In the genomic region with DNA sequence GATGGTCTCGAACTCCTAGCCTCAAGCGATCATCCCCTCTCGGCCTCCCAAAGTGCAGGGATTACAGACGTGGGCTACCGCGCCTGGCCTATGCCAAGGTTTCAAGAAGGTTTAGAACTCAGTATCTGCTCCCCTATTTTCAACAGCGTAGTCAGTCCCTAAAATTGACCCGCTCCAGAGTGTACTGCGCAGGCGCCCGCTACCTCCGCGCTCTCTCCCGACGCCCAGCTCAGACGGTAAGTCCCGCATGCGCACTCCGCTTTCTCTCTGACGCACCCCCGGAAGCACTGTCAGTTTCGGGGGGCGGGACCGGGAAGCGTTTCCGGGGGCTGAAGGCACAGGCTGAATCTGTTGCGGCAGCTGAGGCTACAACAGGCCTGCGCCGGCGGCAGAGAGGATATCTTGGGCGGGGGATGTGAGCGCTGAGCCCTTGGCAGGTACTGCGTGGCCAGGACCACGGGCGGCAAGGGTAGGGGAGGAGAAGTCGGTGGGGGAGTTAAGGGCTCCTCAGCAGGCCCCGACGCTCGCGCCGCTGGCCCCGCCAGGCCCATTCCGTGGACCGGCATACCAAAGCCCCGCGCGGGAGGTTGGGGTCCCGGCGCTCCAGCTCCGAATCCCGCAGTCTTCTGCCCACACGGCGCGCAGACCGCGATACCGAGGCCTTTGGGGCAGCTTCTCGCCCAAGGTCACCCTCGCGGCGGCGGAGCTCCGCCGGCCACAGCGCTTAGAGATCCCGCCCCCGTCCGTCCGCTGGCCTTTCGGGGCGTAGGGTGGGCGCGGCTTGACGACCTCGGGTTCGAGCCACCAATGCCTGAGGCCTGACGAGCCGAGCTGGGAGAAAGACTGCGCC, we compare ENCODE assay signal across 8 cellular contexts. TPM values are rescaled to one million over a fixed set of nuclear protein-coding genes. Genes with fewer than 3 reads are reported as not detected.
DNase-seq lines count a peak whose midpoint lies in the region; ATAC-seq and TF ChIP-seq lines count a peak whose summit lies in the region.

TSS of gene ZBTB43 (plus strand) at position 345 of the 850 bp plus-strand sequence. CDS start 27,470 bp downstream, outside the sequence.

- intact Hi-C loops in left colon (cut with DNase I, micrococcal nuclease): no loop called here

- peaks cover 10% of the 10 kb centered on the region for H3K36me3 ChIP-seq in BLaER1

- H3K4me3 Mint-ChIP-seq in activated CD4-positive, alpha-beta T cell treated with anti-CD3 and anti-CD28 coated beads, Interleukin-2, amount 10 ng/mL, durations not matched to agents 7 days and 5 days: peak within 1 kb of the TSS; percentile 92

- H3K27ac ChIP-seq in BLaER1 (peak within 1 kb of the TSS; percentile 77), coronary artery (peak within 1 kb of the TSS; percentile 77 to 95)

- peak within 1 kb of the TSS; percentile 98 for H3K27ac Mint-ChIP-seq in activated CD4-positive, alpha-beta T cell treated with anti-CD3 and anti-CD28 coated beads, Interleukin-2, amount 10 ng/mL, durations not matched to agents 7 days and 5 days

- POLR2A ChIA-PET in activated CD4-positive, alpha-beta T cell treated with anti-CD3 and anti-CD28 coated beads, Interleukin-2, amount 10 ng/mL, durations not matched to agents 7 days and 5 days (lab: Charles Lee): no interaction called here

- peak within 1 kb of the TSS; percentile 82 for H3K4me3 ChIP-seq in BLaER1
- H3K4me3 ChIP-seq in coronary artery: peak within 1 kb of the TSS; percentile 100

- H3K4me1 ChIP-seq in BLaER1: peaks cover 48% of the 10 kb centered on the region

- H3K36me3 Mint-ChIP-seq in activated CD4-positive, alpha-beta T cell treated with anti-CD3 and anti-CD28 coated beads, Interleukin-2, amount 10 ng/mL, durations not matched to agents 7 days and 5 days (ENCODE audit: low read depth): peaks cover 8% of the 10 kb centered on the region

- peaks cover 43% of the 10 kb centered on the region for H4K20me1 ChIP-seq in BLaER1

- no peak for TF ChIP-seq CTCF in coronary artery (IDR thresholded peaks at IDR 0.05)

- peak within 1 kb of the TSS; percentile 95 for H3K4me2 ChIP-seq in BLaER1

- peak; percentile 65 for ATAC-seq in GM19328 (IDR thresholded peaks at IDR 0.05; ENCODE audit: unreplicated experiment)
- peak; percentile 69 for ATAC-seq in HG03520 (IDR thresholded peaks at IDR 0.05; ENCODE audit: unreplicated experiment)
- ATAC-seq in left colon: peak; percentile 94

- H3K4me1 Mint-ChIP-seq in activated CD4-positive, alpha-beta T cell treated with anti-CD3 and anti-CD28 coated beads, Interleukin-2, amount 10 ng/mL, durations not matched to agents 7 days and 5 days: peaks cover 42% of the 10 kb centered on the region

- DNase-seq in NCI-H748 (lab: John Stamatoyannopoulos, UW; ENCODE audit: unreplicated experiment) (peak; percentile 95), coronary artery (ENCODE audit: low spot score) (peak; percentile 97), left colon (peak; percentile 97 to 99)
- peak; percentile 99 for DNase-seq in activated CD4-positive, alpha-beta T cell treated with anti-CD3 and anti-CD28 coated beads, Interleukin-2, amount 10 ng/mL, durations not matched to agents 7 days and 5 days
- DNase-seq in stimulated activated CD4-positive, alpha-beta T cell treated with anti-CD3 and anti-CD28 coated beads, Interleukin-1b, Interleukin-23, amount 100 ng/mL, for 4 hours (ENCODE audit: low read depth in 2 of 2): peak; percentile 97 to 98

- H3K9ac ChIP-seq in BLaER1: peak within 1 kb of the TSS; percentile 83

- peaks cover 4% of the 10 kb centered on the region for H3K9me3 Mint-ChIP-seq in activated CD4-positive, alpha-beta T cell treated with anti-CD3 and anti-CD28 coated beads, Interleukin-2, amount 10 ng/mL, durations not matched to agents 7 days and 5 days

- no peaks in the 10 kb centered on the region for H3K27me3 Mint-ChIP-seq in activated CD4-positive, alpha-beta T cell treated with anti-CD3 and anti-CD28 coated beads, Interleukin-2, amount 10 ng/mL, durations not matched to agents 7 days and 5 days

- no peaks in the 10 kb centered on the region for H3K27me3 ChIP-seq in BLaER1

- H3K9me3 ChIP-seq in BLaER1: no peaks in the 10 kb centered on the region

- CTCF ChIA-PET in activated CD4-positive, alpha-beta T cell treated with anti-CD3 and anti-CD28 coated beads, Interleukin-2, amount 10 ng/mL, durations not matched to agents 7 days and 5 days (lab: Charles Lee): interaction anchor here (0.7 to 2.1 kb wide), 7 partner anchors 12 to 99 kb away, joined by 3 to 8 read pairs (median 3); no protein-coding TSS in a partner anchor

RNA-seq across cellular contexts. Expression of gene ZBTB43, which starts in this region (rescaled TPM):
- total RNA-seq in activated CD4-positive, alpha-beta T cell treated with anti-CD3 and anti-CD28 coated beads, Interleukin-2, amount 10 ng/mL, durations not matched to agents 7 days and 5 days: 10 to 100 TPM; 17.0 to 21.0 TPM
- total RNA-seq in left colon: 10 to 100 TPM; 15.5 to 17.3 TPM

Comparison
In these comparisons a context has a peak if more than half of its experiments do, and no peak if none do; other contexts are left out.
1. Peak in every context shown above with its lines: DNase-seq, ATAC-seq, H3K4me3 ChIP-seq and H3K27ac ChIP-seq.